In genomic region chr18:35371412-35372195, GRCh38 we compare ENCODE assay signal across 28 cellular contexts. TPM values are rescaled to one million over a fixed set of nuclear protein-coding genes. Genes with fewer than 3 reads are reported as not detected.
DNase-seq lines count a peak whose midpoint lies in the region; ATAC-seq, FAIRE-seq and TF ChIP-seq lines count a peak whose summit lies in the region.
"Had no signal": no experiment of that assay in that cellular context is flagged by ENCODE, and none has a peak within 500 bp of the region (broad histone marks: within the 10 kb centered on the region; RNA-seq: fewer than 3 reads in every experiment).

No MANE protein-coding gene starts in this region.

- POLR2A ChIA-PET in K562 (lab: Yijun Ruan, JAX), result no interaction called here
- POLR2A ChIA-PET in CD8-positive, alpha-beta memory T cell (lab: Charles Lee), result no interaction called here

- H3K9me1 ChIP-seq in K562 (ENCODE audit: control insufficient read depth, insufficient read depth, low read length), result no peaks in the 10 kb centered on the region

- no peak for TF ChIP-seq EP300 in K562 (IDR thresholded peaks at IDR 0.05; ENCODE audit: low read length)

- no peak for TF ChIP-seq RAD21 in K562 (CRISPR knock-in tag; conservative IDR thresholded peaks at IDR 0.05 in 1 of 2, IDR thresholded peaks at IDR 0.05 in 1 of 2)

- CTCF ChIA-PET in K562 (lab: Yijun Ruan, JAX; ENCODE audit: low intra/inter-chr PET ratio), result no interaction called here
- CTCF ChIA-PET in CD8-positive, alpha-beta memory T cell (lab: Charles Lee), result interaction anchor here (1.2 kb wide), 1 partner anchor 12 kb away, joined by 3 read pairs; no protein-coding TSS in a partner anchor

- H3K27me3 Mint-ChIP-seq in CD8-positive, alpha-beta memory T cell, result no peaks in the 10 kb centered on the region
- H3K27me3 Mint-ChIP-seq: activated CD8-positive, alpha-beta memory T cell treated with anti-CD3 and anti-CD28 coated beads, Interleukin-2, amount 10 ng/mL, durations not matched to agents 7 days and 5 days had no signal

- H3K27ac Mint-ChIP-seq in CD8-positive, alpha-beta memory T cell, result no peak overlapping the region
- H3K27ac Mint-ChIP-seq: activated CD8-positive, alpha-beta memory T cell treated with anti-CD3 and anti-CD28 coated beads, Interleukin-2, amount 10 ng/mL, durations not matched to agents 7 days and 5 days had no signal

- WGBS in K562 (ENCODE audit: insufficient coverage, low coverage, missing lambda C conversion rate), result 5% methylated on average over 1 of the region's 1 CpG

- H3K9me3 ChIP-seq in K562 (replicated peaks; ENCODE audit: control insufficient read depth, insufficient read depth, low read depth, low read length), result no peaks in the 10 kb centered on the region
- no peaks in the 10 kb centered on the region for H3K9me3 ChIP-seq in CD8-positive, alpha-beta memory T cell (ENCODE audit: low read length)
- H3K9me3 ChIP-seq: BLaER1 treated with 17β-estradiol and CSF1 and Interleukin-3, amounts not matched to agents 10 nM and 100 nM; HAP-1 had no signal

- peaks cover 2 to 6% (median 6%) of the 10 kb centered on the region in 3 donors for H3K4me1 Mint-ChIP-seq in CD8-positive, alpha-beta memory T cell

- peak; percentile 83 for DNase-seq in AG10803 (ENCODE audit: low read depth)
- DNase-seq in HCEC 1CT, result peak; percentile 78
- no peak for DNase-seq in K562 (ENCODE audit: extremely low read depth in 1 of 4, low spot score in 3 of 4)
- peak; percentile 76 for DNase-seq in iris pigment epithelial cell (ENCODE audit: low read depth)
- DNase-seq in CD8-positive, alpha-beta memory T cell, result no peak
- DNase-seq in NCI-H69 (lab: John Stamatoyannopoulos, UW), result no peak
- no peak for DNase-seq in GM12892 (ENCODE audit: insufficient read length)
- DNase-seq: activated CD8-positive, alpha-beta memory T cell treated with anti-CD3 and anti-CD28 coated beads, Interleukin-2, amount 10 ng/mL, durations not matched to agents 7 days and 5 days; amygdala; effector memory CD4-positive, alpha-beta T cell; GF-D8; hypothalamus; KG1; NCI-H1092; NCI-H2081 treated with DMSO at 0.1 percent for 48 hours; stimulated activated naive CD4-positive, alpha-beta T cell; T1000; trophoblast cell had no signal

- H3K4me2 ChIP-seq in K562 (ENCODE audit: insufficient read depth, low read length), result no peak overlapping the region
- H3K4me2 ChIP-seq: BLaER1 treated with 17β-estradiol and CSF1 and Interleukin-3, amounts not matched to agents 10 nM and 100 nM had no signal

- intact Hi-C loops in K562 (cut with micrococcal nuclease), result loop anchor here (10.0 kb wide), 1 partner anchor 507 kb away; no protein-coding TSS in a partner anchor

- no peak overlapping the region for H3K9ac ChIP-seq in K562 (ENCODE audit: insufficient read depth in 1 of 2, low read depth in 2 of 2, low read length in 2 of 2)
- H3K9ac ChIP-seq: BLaER1 treated with 17β-estradiol and CSF1 and Interleukin-3, amounts not matched to agents 10 nM and 100 nM; parathyroid adenoma had no signal

- TF ChIP-seq POLR2A in K562 (conservative IDR thresholded peaks at IDR 0.05) (no peak), GM12892 (IDR thresholded peaks at IDR 0.05; ENCODE audit: low read depth, low read length) (no peak)

- H3K4me1 ChIP-seq in K562 (replicated peaks in 1 of 2; ENCODE audit: control insufficient read depth in 2 of 2, insufficient read depth in 2 of 2, low read length in 2 of 2), result peaks cover 4 to 5% of the 10 kb centered on the region in 2 experiments; a peak in 3 of 5 replicates
- peaks cover 7% of the 10 kb centered on the region for H3K4me1 ChIP-seq in CD8-positive, alpha-beta memory T cell (ENCODE audit: insufficient read depth, low read length)
- H3K4me1 ChIP-seq: HAP-1, parathyroid adenoma had no signal

- no peaks in the 10 kb centered on the region for H3K27me3 ChIP-seq in K562 (ENCODE audit: control insufficient read depth in 2 of 2, insufficient read depth in 2 of 2, low read length in 2 of 2)
- no peaks in the 10 kb centered on the region for H3K27me3 ChIP-seq in CD8-positive, alpha-beta memory T cell (ENCODE audit: insufficient read depth, low read length, poor library complexity, severe bottlenecking)

- no peaks in the 10 kb centered on the region for H3K9me3 Mint-ChIP-seq in CD8-positive, alpha-beta memory T cell

- no TSS peak for BruUV-seq in K562 (replicated peaks; lab: Mats Ljungman, UMichigan)

- in situ Hi-C loops in K562 (cut with MboI), result no loop called here

- TF ChIP-seq CTCF in AG10803 (conservative IDR thresholded peaks at IDR 0.05; ENCODE audit: low read length), result no peak
- no peak for TF ChIP-seq CTCF in K562 (IDR thresholded peaks at IDR 0.05 in 2 of 3, conservative IDR thresholded peaks at IDR 0.05 in 1 of 3; ENCODE audit: insufficient read depth in 2 of 3, low read depth in 1 of 3, low read length in 3 of 3)

- H2AFZ ChIP-seq in K562 (ENCODE audit: low read depth, low read length), result no peak overlapping the region
- H2AFZ ChIP-seq: parathyroid adenoma had no signal

- FAIRE-seq in K562 (lab: Jason Lieb, UNC) (no peak), GM12892 (lab: Jason Lieb, UNC) (no peak)
- FAIRE-seq: GM12891, keratinocyte had no signal

- ATAC-seq in K562 (no peak), HG02798 (IDR thresholded peaks at IDR 0.05; ENCODE audit: poor library complexity, unreplicated experiment) (no peak)
- ATAC-seq: activated CD8-positive, alpha-beta memory T cell treated with anti-CD3 and anti-CD28 coated beads, Interleukin-2, amount 10 ng/mL, durations not matched to agents 7 days and 5 days; sciatic nerve; SK-N-SH treated with all-trans-retinoic acid at 6 μM for 48 hours had no signal

- H3K36me3 ChIP-seq in K562 (ENCODE audit: control insufficient read depth, insufficient read depth, low read length), result no peaks in the 10 kb centered on the region
- no peaks in the 10 kb centered on the region for H3K36me3 ChIP-seq in CD8-positive, alpha-beta memory T cell (ENCODE audit: insufficient read depth, low read length)
- H3K36me3 ChIP-seq: BLaER1 treated with 17β-estradiol and CSF1 and Interleukin-3, amounts not matched to agents 10 nM and 100 nM; HAP-1 had no signal

- no peak overlapping the region for H3K4me3 ChIP-seq in AG10803 (ENCODE audit: low read length)
- no peak overlapping the region for H3K4me3 ChIP-seq in K562
- H3K4me3 ChIP-seq in CD8-positive, alpha-beta memory T cell (ENCODE audit: low read length), result no peak overlapping the region
- H3K4me3 ChIP-seq: BLaER1 treated with 17β-estradiol and CSF1 and Interleukin-3, amounts not matched to agents 10 nM and 100 nM; HAP-1; lung had no signal

- no peaks in the 10 kb centered on the region for H4K20me1 ChIP-seq in K562 (replicated peaks; ENCODE audit: control insufficient read depth, insufficient read depth, low read length)
- H4K20me1 ChIP-seq: BLaER1 treated with 17β-estradiol and CSF1 and Interleukin-3, amounts not matched to agents 10 nM and 100 nM had no signal

- no peak overlapping the region for H3K4me3 Mint-ChIP-seq in CD8-positive, alpha-beta memory T cell
- H3K4me3 Mint-ChIP-seq: activated CD8-positive, alpha-beta memory T cell treated with anti-CD3 and anti-CD28 coated beads, Interleukin-2, amount 10 ng/mL, durations not matched to agents 7 days and 5 days had no signal

- H3K79me2 ChIP-seq in K562 (ENCODE audit: control insufficient read depth, insufficient read depth, low read length), result no peaks in the 10 kb centered on the region
- H3K79me2 ChIP-seq: parathyroid adenoma had no signal

- peaks cover 0 to 11% (median 5%) of the 10 kb centered on the region in 3 donors for H3K36me3 Mint-ChIP-seq in CD8-positive, alpha-beta memory T cell
- H3K36me3 Mint-ChIP-seq: activated CD8-positive, alpha-beta memory T cell treated with anti-CD3 and anti-CD28 coated beads, Interleukin-2, amount 10 ng/mL, durations not matched to agents 7 days and 5 days had no signal

- no peak overlapping the region for H3K27ac ChIP-seq in K562 (ENCODE audit: extremely low read depth, low read depth, low read length)
- H3K27ac ChIP-seq in CD8-positive, alpha-beta memory T cell (ENCODE audit: low read depth, low read length), result no peak overlapping the region
- H3K27ac ChIP-seq: BLaER1 treated with 17β-estradiol and CSF1 and Interleukin-3, amounts not matched to agents 10 nM and 100 nM; parathyroid adenoma; RWPE1 had no signal

RNA-seq across cellular contexts. Expression of gene ZNF396, which starts 5.5 kb away (rescaled TPM):
- total RNA-seq in K562 (2011; cell fraction: chromatin; rRNA removed; ENCODE audit: low replicate concordance), result 1.9 and 3.1 TPM in 2 replicates
- total RNA-seq in K562 (2011; cell fraction: nucleolus; rRNA removed), result 2.2 and 3.2 TPM in 2 replicates
- 2.9 and 4.5 TPM in 2 replicates for total RNA-seq in K562 (2011; cell fraction: nucleoplasm; rRNA removed)
- total RNA-seq in K562 (2014; rRNA removed) (0.73 and 1.6 TPM in 2 replicates), K562 (2014; rRNA removed; fragmentation: Illumina TruSeq; extraction: Trizol) (2.1 and 2.4 TPM in 2 replicates), K562 (2015; rRNA removed; fragmentation: Illumina TruSeq; extraction: Trizol) (1.3 and 1.4 TPM in 2 replicates), K562 (2021) (1.2 and 2.0 TPM in 2 replicates)
- polyA plus RNA-seq in K562 (2011; rRNA removed) (1.6 and 1.9 TPM in 2 replicates), K562 (2014; fragmentation: Illumina TruSeq; extraction: Trizol) (1.9 and 2.1 TPM in 2 replicates), K562 (2014; fragmentation: Nextera tagmentation; extraction: Ambion mirVana) (1 to 10 TPM; 2.0 to 2.3 TPM), K562 (2014; rRNA removed) (1.3 and 1.9 TPM in 2 replicates)
- polyA plus RNA-seq in K562 (2011; cell fraction: cytosol; rRNA removed), result 0.40 and 0.80 TPM in 2 replicates
- 0.50 and 0.84 TPM in 2 replicates for polyA plus RNA-seq in K562 (2011; cell fraction: nucleus; rRNA removed)
- polyA plus RNA-seq in K562 (2012), result 1.3 and 3.4 TPM in 2 replicates
- 1.7 and 3.0 TPM in 2 replicates for polyA minus RNA-seq in K562 (2011; rRNA and poly(A)+ RNA removed)
- 0.73 and 0.86 TPM in 2 replicates for polyA minus RNA-seq in K562 (2011; cell fraction: cytosol; rRNA and poly(A)+ RNA removed)
- 1.1 and 3.8 TPM in 2 replicates for polyA minus RNA-seq in K562 (2011; cell fraction: nucleus; rRNA and poly(A)+ RNA removed)
- total RNA-seq in CD8-positive, alpha-beta memory T cell, result 1 to 10 TPM; 1.2 to 1.7 TPM
- polyA plus RNA-seq in CD8-positive, alpha-beta memory T cell, result 0.87 TPM
- polyA plus RNA-seq in GM12892 (2012; ENCODE audit: missing spikeins), result 0.47 TPM

RNA-seq across cellular contexts. Expression of gene ZNF24, which starts 27.4 kb away (rescaled TPM):
- 27.7 and 57.5 TPM in 2 replicates for total RNA-seq in K562 (2011; cell fraction: chromatin; rRNA removed; ENCODE audit: low replicate concordance)
- 17.0 and 21.7 TPM in 2 replicates for total RNA-seq in K562 (2011; cell fraction: nucleolus; rRNA removed)
- 38.3 and 54.1 TPM in 2 replicates for total RNA-seq in K562 (2011; cell fraction: nucleoplasm; rRNA removed)
- 32.4 and 36.9 TPM in 2 replicates for total RNA-seq in K562 (2014; rRNA removed)
- 67.4 and 76.1 TPM in 2 replicates for total RNA-seq in K562 (2014; rRNA removed; fragmentation: Illumina TruSeq; extraction: Trizol)
- total RNA-seq in K562 (2015; rRNA removed; fragmentation: Illumina TruSeq; extraction: Trizol), result 59.4 and 64.1 TPM in 2 replicates
- total RNA-seq in K562 (2021), result 69.8 and 72.8 TPM in 2 replicates
- polyA plus RNA-seq in K562 (2011; rRNA removed), result 51.8 and 54.1 TPM in 2 replicates
- 8.4 and 26.9 TPM in 2 replicates for polyA plus RNA-seq in K562 (2011; cell fraction: cytosol; rRNA removed)
- 43.7 and 72.4 TPM in 2 replicates for polyA plus RNA-seq in K562 (2011; cell fraction: nucleus; rRNA removed)
- polyA plus RNA-seq in K562 (2012), result 36.9 and 43.6 TPM in 2 replicates
- polyA plus RNA-seq in K562 (2014; fragmentation: Illumina TruSeq; extraction: Trizol), result 43.7 and 52.3 TPM in 2 replicates
- 10 to 100 TPM; 51.6 to 72.2 TPM for polyA plus RNA-seq in K562 (2014; fragmentation: Nextera tagmentation; extraction: Ambion mirVana)
- 33.7 and 35.7 TPM in 2 replicates for polyA plus RNA-seq in K562 (2014; rRNA removed)
- 77.5 and 93.1 TPM in 2 replicates for polyA minus RNA-seq in K562 (2011; rRNA and poly(A)+ RNA removed)
- polyA minus RNA-seq in K562 (2011; cell fraction: cytosol; rRNA and poly(A)+ RNA removed), result 20.0 and 25.0 TPM in 2 replicates
- 35.1 and 73.0 TPM in 2 replicates for polyA minus RNA-seq in K562 (2011; cell fraction: nucleus; rRNA and poly(A)+ RNA removed)
- total RNA-seq in CD8-positive, alpha-beta memory T cell, result 10 to 100 TPM; 52.1 to 52.6 TPM
- polyA plus RNA-seq in CD8-positive, alpha-beta memory T cell, result 100 TPM
- 17.1 TPM for polyA plus RNA-seq in GM12892 (2012; ENCODE audit: missing spikeins)

Comparison
In these comparisons a context has a peak if more than half of its experiments do, and no peak if none do; other contexts are left out.
1. DNase-seq: peak in AG10803 (single experiment), HCEC 1CT (single experiment) and iris pigment epithelial cell (single experiment); none in K562 (0 of 4), CD8-positive, alpha-beta memory T cell (0 of 5), NCI-H69 (single experiment) and GM12892 (single experiment).